In the genomic region with DNA sequence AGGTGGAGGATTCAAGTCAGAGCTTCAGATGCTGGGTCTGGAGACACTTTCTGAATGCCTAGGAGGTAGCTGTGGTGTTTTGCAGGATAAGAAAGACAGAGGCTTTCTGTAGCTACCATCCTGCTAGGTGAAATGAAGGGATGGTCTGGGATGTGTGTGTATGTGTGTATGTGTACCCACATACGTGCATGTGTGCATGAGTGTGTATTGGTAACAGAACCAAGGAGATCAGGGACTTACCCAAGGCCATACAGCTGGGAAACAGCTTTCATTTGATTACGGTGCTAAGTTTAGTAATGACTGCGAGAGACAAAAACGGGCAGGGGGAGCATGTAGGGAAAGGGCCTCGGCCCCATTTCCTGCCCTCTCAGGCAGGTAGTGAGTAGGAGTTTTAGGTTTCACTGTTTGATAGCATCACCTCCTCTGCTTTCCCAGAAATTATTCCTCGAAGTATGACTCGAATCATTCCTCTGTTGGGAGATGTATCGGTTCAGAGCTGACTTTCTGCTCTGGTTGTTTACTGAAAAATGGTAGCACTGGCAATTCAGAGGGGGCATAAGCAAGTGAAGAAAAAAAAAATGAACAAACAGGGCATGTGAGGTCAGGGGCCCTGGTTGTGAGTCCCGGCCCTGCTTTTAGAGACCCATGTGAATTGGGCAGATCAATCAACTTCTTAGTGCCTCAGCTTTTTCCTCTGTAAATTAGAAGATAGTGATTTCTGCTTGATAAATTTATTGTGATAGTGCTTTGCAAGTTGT, we compare ENCODE assay signal across 11 cellular contexts.
DNase-seq lines count a peak whose midpoint lies in the region; ATAC-seq lines count a peak whose summit lies in the region.
"Had no signal": no experiment of that assay in that cellular context is flagged by ENCODE, and none has a peak within 500 bp of the region (broad histone marks: within the 10 kb centered on the region; RNA-seq: fewer than 3 reads in every experiment).

No MANE protein-coding gene starts in this region.

- CTCF ChIA-PET in activated naive CD4-positive, alpha-beta T cell treated with anti-CD3 and anti-CD28 coated beads for 36 hours (lab: Charles Lee) = interaction anchor here (0.6 to 5.7 kb wide), 15 partner anchors 10 to 669 kb away, joined by 3 to 22 read pairs (median 3); no protein-coding TSS in a partner anchor
- CTCF ChIA-PET in naive thymus-derived CD4-positive, alpha-beta T cell (lab: Charles Lee) = interaction anchor here (0.6 kb wide), 1 partner anchor 528 kb away, joined by 5 read pairs; no protein-coding TSS in a partner anchor

- no peaks in the 10 kb centered on the region for H3K9me3 Mint-ChIP-seq in activated naive CD4-positive, alpha-beta T cell treated with anti-CD3 and anti-CD28 coated beads for 36 hours
- H3K9me3 Mint-ChIP-seq in naive thymus-derived CD4-positive, alpha-beta T cell = no peaks in the 10 kb centered on the region
- no peaks in the 10 kb centered on the region for H3K9me3 Mint-ChIP-seq in stimulated activated naive CD8-positive, alpha-beta T cell treated with anti-CD3 and anti-CD28 coated beads, Interleukin-15, amount 100 ng/mL, for 72 hours

- peak overlapping the region; percentile 78 for H3K27ac Mint-ChIP-seq in activated naive CD4-positive, alpha-beta T cell treated with anti-CD3 and anti-CD28 coated beads for 36 hours
- H3K27ac Mint-ChIP-seq in naive thymus-derived CD4-positive, alpha-beta T cell = peak overlapping the region in 7 of 9 donors; percentile 3 to 76 (median 11)
- peak overlapping the region; percentile 2 to 77 for H3K27ac Mint-ChIP-seq in stimulated activated naive CD8-positive, alpha-beta T cell treated with anti-CD3 and anti-CD28 coated beads, Interleukin-15, amount 100 ng/mL, for 72 hours

- POLR2A ChIA-PET in naive thymus-derived CD4-positive, alpha-beta T cell (lab: Charles Lee) = interaction anchor here (0.7 kb wide), 1 partner anchor 915 kb away, joined by 3 read pairs; no protein-coding TSS in a partner anchor

- H3K4me1 Mint-ChIP-seq in activated naive CD4-positive, alpha-beta T cell treated with anti-CD3 and anti-CD28 coated beads for 36 hours (ENCODE audit: low read depth) = peaks cover 45% of the 10 kb centered on the region
- peaks cover 19 to 49% (median 25%) of the 10 kb centered on the region in 7 donors for H3K4me1 Mint-ChIP-seq in naive thymus-derived CD4-positive, alpha-beta T cell
- H3K4me1 Mint-ChIP-seq in stimulated activated naive CD8-positive, alpha-beta T cell treated with anti-CD3 and anti-CD28 coated beads, Interleukin-15, amount 100 ng/mL, for 72 hours = peaks cover 57% of the 10 kb centered on the region

- H3K4me1 ChIP-seq in naive thymus-derived CD4-positive, alpha-beta T cell (ENCODE audit: control insufficient read depth in 2 of 2, insufficient read depth in 2 of 2, low read length in 2 of 2) = peaks cover 7% of the 10 kb centered on the region in 2 donors

- no peaks in the 10 kb centered on the region for H3K27me3 ChIP-seq in naive thymus-derived CD4-positive, alpha-beta T cell (ENCODE audit: control insufficient read depth in 2 of 2, insufficient read depth in 2 of 2, low read length in 2 of 2)
- H3K27me3 ChIP-seq: ovary, thyroid gland had no signal

- no peaks in the 10 kb centered on the region for H3K36me3 ChIP-seq in naive thymus-derived CD4-positive, alpha-beta T cell (ENCODE audit: control insufficient read depth in 2 of 3, insufficient read depth in 3 of 3, low read length in 3 of 3)
- H3K36me3 ChIP-seq: ovary, thyroid gland had no signal

- peak; percentile 31 for ATAC-seq in naive thymus-derived CD4-positive, alpha-beta T cell
- peak; percentile 93 for ATAC-seq in stimulated activated naive CD8-positive, alpha-beta T cell treated with anti-CD3 and anti-CD28 coated beads, Interleukin-15, amount 100 ng/mL, for 72 hours

- H3K4me3 Mint-ChIP-seq in activated naive CD4-positive, alpha-beta T cell treated with anti-CD3 and anti-CD28 coated beads for 36 hours = peak overlapping the region; percentile 4
- peak overlapping the region in 5 of 10 donors; percentile 11 to 49 (median 43) for H3K4me3 Mint-ChIP-seq in naive thymus-derived CD4-positive, alpha-beta T cell
- H3K4me3 Mint-ChIP-seq in stimulated activated naive CD8-positive, alpha-beta T cell treated with anti-CD3 and anti-CD28 coated beads, Interleukin-15, amount 100 ng/mL, for 72 hours = peak overlapping the region; percentile 30 to 33

- H3K36me3 Mint-ChIP-seq in activated naive CD4-positive, alpha-beta T cell treated with anti-CD3 and anti-CD28 coated beads for 36 hours (ENCODE audit: low read depth) = no peaks in the 10 kb centered on the region
- peaks cover 0 to 14% (median 4%) of the 10 kb centered on the region in 5 donors for H3K36me3 Mint-ChIP-seq in naive thymus-derived CD4-positive, alpha-beta T cell

- no peaks in the 10 kb centered on the region for H3K9me3 ChIP-seq in naive thymus-derived CD4-positive, alpha-beta T cell (ENCODE audit: control insufficient read depth in 2 of 3, low read length in 3 of 3)
- H3K9me3 ChIP-seq: ovary, thyroid gland had no signal

- DNase-seq in activated T-cell treated with anti-CD3 and anti-CD28 coated beads for 24 hours (ENCODE audit: low read depth) (peak; percentile 60), NCI-H774 (lab: John Stamatoyannopoulos, UW) (no peak), DMS 273 treated with DMSO at 0.1 percent for 48 hours (lab: John Stamatoyannopoulos, UW) (no peak), DMS153 treated with DMSO at 0.1 percent for 48 hours (lab: John Stamatoyannopoulos, UW; ENCODE audit: unreplicated experiment) (no peak)
- no peak for DNase-seq in activated T-cell treated with anti-CD3 and anti-CD28 coated beads, Interleukin-2, amount 50 U/mL, for 1 hour
- peak; percentile 84 for DNase-seq in activated naive CD4-positive, alpha-beta T cell treated with anti-CD3 and anti-CD28 coated beads for 36 hours
- DNase-seq in naive thymus-derived CD4-positive, alpha-beta T cell = peak in 2 of 9 donors; percentile 2 to 53
- peak; percentile 30 to 67 for DNase-seq in stimulated activated naive CD8-positive, alpha-beta T cell treated with anti-CD3 and anti-CD28 coated beads, Interleukin-15, amount 100 ng/mL, for 72 hours
- DNase-seq: NCI-H1930, ovary, thyroid gland had no signal

- no peaks in the 10 kb centered on the region for H3K27me3 Mint-ChIP-seq in activated naive CD4-positive, alpha-beta T cell treated with anti-CD3 and anti-CD28 coated beads for 36 hours (ENCODE audit: low read depth)
- no peaks in the 10 kb centered on the region for H3K27me3 Mint-ChIP-seq in naive thymus-derived CD4-positive, alpha-beta T cell
- no peaks in the 10 kb centered on the region for H3K27me3 Mint-ChIP-seq in stimulated activated naive CD8-positive, alpha-beta T cell treated with anti-CD3 and anti-CD28 coated beads, Interleukin-15, amount 100 ng/mL, for 72 hours

- no peak overlapping the region for H3K4me3 ChIP-seq in naive thymus-derived CD4-positive, alpha-beta T cell (ENCODE audit: low read length)
- H3K4me3 ChIP-seq: ovary, thyroid gland had no signal

- intact Hi-C loops in activated naive CD4-positive, alpha-beta T cell treated with anti-CD3 and anti-CD28 coated beads for 36 hours (cut with micrococcal nuclease) = loop anchor here (1.0 to 2.0 kb wide), 20 partner anchors 10 to 633 kb away; a partner anchor contains a TSS
- intact Hi-C loops in naive thymus-derived CD4-positive, alpha-beta T cell (cut with micrococcal nuclease) = loop anchor here (1.0 to 10.0 kb wide), 3 partner anchors 55 to 542 kb away; no protein-coding TSS in a partner anchor

- H3K27ac ChIP-seq in naive thymus-derived CD4-positive, alpha-beta T cell (ENCODE audit: low read depth, low read length) = no peak overlapping the region
- H3K27ac ChIP-seq: ovary, thyroid gland had no signal

Comparison
In these comparisons a context has a peak if more than half of its experiments do, and no peak if none do; other contexts are left out.
1. DNase-seq: peak in activated T-cell treated with anti-CD3 and anti-CD28 coated beads for 24 hours (single experiment), activated naive CD4-positive, alpha-beta T cell treated with anti-CD3 and anti-CD28 coated beads for 36 hours (single experiment) and stimulated activated naive CD8-positive, alpha-beta T cell treated with anti-CD3 and anti-CD28 coated beads, Interleukin-15, amount 100 ng/mL, for 72 hours (2 of 2); none in activated T-cell treated with anti-CD3 and anti-CD28 coated beads, Interleukin-2, amount 50 U/mL, for 1 hour (single experiment), NCI-H774 (single experiment), DMS 273 treated with DMSO at 0.1 percent for 48 hours (single experiment) and DMS153 treated with DMSO at 0.1 percent for 48 hours (single experiment).
2. H3K27ac Mint-ChIP-seq: peak in every context shown above with its lines; median percentile 78 in activated naive CD4-positive, alpha-beta T cell treated with anti-CD3 and anti-CD28 coated beads for 36 hours; 40 in stimulated activated naive CD8-positive, alpha-beta T cell treated with anti-CD3 and anti-CD28 coated beads, Interleukin-15, amount 100 ng/mL, for 72 hours; 11 in naive thymus-derived CD4-positive, alpha-beta T cell.